In the genomic region with DNA sequence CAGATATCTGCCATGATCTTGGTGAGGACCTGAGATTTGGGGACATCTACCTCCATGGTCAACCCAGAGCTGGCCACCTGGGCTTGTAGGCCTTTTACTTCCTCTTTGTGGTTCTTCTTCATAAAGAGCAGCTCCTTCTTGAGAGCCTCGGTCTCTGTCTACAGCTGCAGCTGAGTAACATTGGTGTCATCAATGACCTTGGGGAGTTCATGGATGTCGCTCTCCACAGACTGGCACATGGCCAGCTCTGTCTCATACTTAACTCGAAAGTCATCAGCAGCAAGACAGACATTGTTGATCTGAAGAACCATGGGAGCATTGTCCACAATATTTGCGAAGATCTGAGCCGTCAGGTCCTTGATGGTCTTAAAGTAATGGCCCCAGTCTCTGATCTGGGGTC, we compare ENCODE assay signal across 1 cellular context.
TF ChIP-seq lines count a peak whose summit lies in the region.

No MANE protein-coding gene starts in this region.

TF ChIP-seq in HepG2, 621 proteins besides CTCF, POLR2A, EP300 and RAD21:
- 0 out of 2 replicates have a peak, but pooled peaks have one; percentile 15 for TF ChIP-seq FOSL2 (CRISPR knock-in tag; IDR thresholded peaks at IDR 0.05)
- TF ChIP-seq, protein P1, sequence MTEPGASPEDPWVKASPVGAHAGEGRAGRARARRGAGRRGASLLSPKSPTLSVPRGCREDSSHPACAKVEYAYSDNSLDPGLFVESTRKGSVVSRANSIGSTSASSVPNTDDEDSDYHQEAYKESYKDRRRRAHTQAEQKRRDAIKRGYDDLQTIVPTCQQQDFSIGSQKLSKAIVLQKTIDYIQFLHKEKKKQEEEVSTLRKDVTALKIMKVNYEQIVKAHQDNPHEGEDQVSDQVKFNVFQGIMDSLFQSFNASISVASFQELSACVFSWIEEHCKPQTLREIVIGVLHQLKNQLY (CRISPR knock-in tag; IDR thresholded peaks at IDR 0.05): no peak
